ENCODE assay signal across 8 cellular contexts in the genomic region with DNA sequence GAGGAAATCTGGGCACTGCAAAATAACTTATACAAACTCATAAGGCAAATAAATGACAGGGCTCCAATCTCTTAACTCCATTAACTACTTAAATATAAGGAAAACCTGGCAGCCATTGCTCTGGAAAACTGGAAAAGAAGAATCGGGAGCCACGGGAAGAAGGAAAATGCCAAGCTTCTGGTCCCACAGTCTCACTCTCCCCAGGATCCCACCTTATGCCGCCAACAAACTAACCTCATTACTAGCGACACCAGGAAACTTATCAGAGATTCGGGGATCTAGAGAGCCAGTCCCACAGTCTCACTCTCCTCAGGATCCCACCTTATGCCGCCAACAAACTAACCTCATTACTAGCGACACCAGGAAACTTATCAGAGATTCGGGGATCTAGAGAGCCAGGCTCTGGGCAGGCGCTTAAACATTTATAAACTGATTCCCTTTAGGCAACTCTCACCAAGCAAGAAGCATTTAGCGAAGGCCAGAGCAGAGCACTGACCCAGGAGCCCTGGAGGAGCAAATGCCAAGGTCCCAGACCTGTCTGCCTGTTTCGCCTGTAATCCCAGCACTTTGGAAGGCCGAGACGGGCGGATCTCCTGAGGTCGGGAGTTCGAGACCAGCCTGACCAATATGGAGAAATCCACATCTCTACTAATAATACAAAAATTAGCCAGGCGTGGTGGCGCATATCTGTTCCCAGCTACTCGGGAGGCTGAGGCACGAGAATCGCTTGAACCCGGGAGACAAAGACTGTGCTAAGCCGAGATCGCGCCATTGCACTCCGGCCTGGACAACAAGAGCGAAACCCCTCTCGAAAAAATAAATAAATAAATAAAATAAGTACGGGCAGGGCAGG. TPM values are rescaled to one million over a fixed set of nuclear protein-coding genes. Genes with fewer than 3 reads are reported as not detected.
DNase-seq lines count a peak whose midpoint lies in the region; ATAC-seq and TF ChIP-seq lines count a peak whose summit lies in the region.

No MANE protein-coding gene starts in this region.

- intact Hi-C loops in activated naive CD4-positive, alpha-beta T cell treated with anti-CD3 and anti-CD28 coated beads for 36 hours (cut with micrococcal nuclease) = loop anchor here (1.0 to 5.0 kb wide), 4 partner anchors 78 to 188 kb away; partner anchors contain the start of genes C1orf216, KIAA0319L and NCDN
- intact Hi-C loops in right cardiac atrium (cut with DNase I) = loop anchor here in 1 of 4 donors (10.0 kb wide), 1 partner anchor 74 kb away; the partner anchor contains the start of gene C1orf216

- H3K9me3 Mint-ChIP-seq in activated naive CD4-positive, alpha-beta T cell treated with anti-CD3 and anti-CD28 coated beads for 36 hours = no peaks in the 10 kb centered on the region
- no peaks in the 10 kb centered on the region for H3K9me3 Mint-ChIP-seq in WTC11
- H3K9me3 Mint-ChIP-seq in stimulated activated effector memory CD8-positive, alpha-beta T cell treated with anti-CD3 and anti-CD28 coated beads, Interleukin-12 subunit alpha, Interleukin-12 subunit beta, amount 100 ng/mL, for 72 hours = no peaks in the 10 kb centered on the region

- POLR2A ChIA-PET in WTC11 (lab: Charles Lee) = interaction anchor here (0.5 to 0.6 kb wide), 2 partner anchors 39 to 620 kb away, joined by 3 to 4 read pairs; no protein-coding TSS in a partner anchor

- H3K4me3 Mint-ChIP-seq in activated naive CD4-positive, alpha-beta T cell treated with anti-CD3 and anti-CD28 coated beads for 36 hours = peak overlapping the region; percentile 100
- peak overlapping the region; percentile 100 for H3K4me3 Mint-ChIP-seq in WTC11
- peak overlapping the region; percentile 99 for H3K4me3 Mint-ChIP-seq in stimulated activated effector memory CD8-positive, alpha-beta T cell treated with anti-CD3 and anti-CD28 coated beads, Interleukin-12 subunit alpha, Interleukin-12 subunit beta, amount 100 ng/mL, for 72 hours

- peak overlapping the region; percentile 96 for H3K27ac ChIP-seq in right cardiac atrium (ENCODE audit: low read length)

- 19% methylated on average over 29 of the region's 29 CpGs for WGBS in right cardiac atrium

- H3K36me3 Mint-ChIP-seq in activated naive CD4-positive, alpha-beta T cell treated with anti-CD3 and anti-CD28 coated beads for 36 hours (ENCODE audit: low read depth) = peaks cover 11% of the 10 kb centered on the region
- H3K36me3 Mint-ChIP-seq in WTC11 = peaks cover 10% of the 10 kb centered on the region
- H3K36me3 Mint-ChIP-seq in stimulated activated effector memory CD8-positive, alpha-beta T cell treated with anti-CD3 and anti-CD28 coated beads, Interleukin-12 subunit alpha, Interleukin-12 subunit beta, amount 100 ng/mL, for 72 hours = peaks cover 37% of the 10 kb centered on the region

- DNase-seq in activated naive CD4-positive, alpha-beta T cell treated with anti-CD3 and anti-CD28 coated beads for 36 hours = no peak
- no peak for DNase-seq in activated naive CD4-positive, alpha-beta T cell treated with anti-CD3 and anti-CD28 coated beads, Interleukin-2, amount 50 U/mL, for 16 hours
- DNase-seq in WTC11 (ENCODE audit: low spot score) (no peak), right cardiac atrium (no peak), NCI-H1092 treated with DMSO at 0.1 percent for 48 hours (lab: John Stamatoyannopoulos, UW) (no peak), GM19240 (ENCODE audit: insufficient read length, low spot score) (no peak), NCI-H1694 treated with DMSO at 0.1 percent for 48 hours (lab: John Stamatoyannopoulos, UW) (no peak)
- peak in 1 of 2 donors; percentile 50 for DNase-seq in stimulated activated effector memory CD8-positive, alpha-beta T cell treated with anti-CD3 and anti-CD28 coated beads, Interleukin-12 subunit alpha, Interleukin-12 subunit beta, amount 100 ng/mL, for 72 hours (ENCODE audit: low spot score in 2 of 2)

- no peaks in the 10 kb centered on the region for H3K27me3 ChIP-seq in right cardiac atrium (ENCODE audit: control insufficient read depth, insufficient read depth)

- H3K27me3 Mint-ChIP-seq in activated naive CD4-positive, alpha-beta T cell treated with anti-CD3 and anti-CD28 coated beads for 36 hours (ENCODE audit: low read depth) = peaks cover 5% of the 10 kb centered on the region
- H3K27me3 Mint-ChIP-seq in WTC11 (ENCODE audit: low read depth) = peaks cover 4% of the 10 kb centered on the region

- H3K9me3 ChIP-seq in right cardiac atrium (ENCODE audit: control insufficient read depth, low read length) = no peaks in the 10 kb centered on the region

- peaks cover 3% of the 10 kb centered on the region for H3K4me1 ChIP-seq in right cardiac atrium (ENCODE audit: control insufficient read depth, insufficient read depth, low read length)

- H3K4me3 ChIP-seq in right cardiac atrium (ENCODE audit: low read length) = peak overlapping the region; percentile 91

- H3K4me1 Mint-ChIP-seq in activated naive CD4-positive, alpha-beta T cell treated with anti-CD3 and anti-CD28 coated beads for 36 hours (ENCODE audit: low read depth) = peaks cover 31% of the 10 kb centered on the region
- peaks cover 25% of the 10 kb centered on the region for H3K4me1 Mint-ChIP-seq in WTC11
- H3K4me1 Mint-ChIP-seq in stimulated activated effector memory CD8-positive, alpha-beta T cell treated with anti-CD3 and anti-CD28 coated beads, Interleukin-12 subunit alpha, Interleukin-12 subunit beta, amount 100 ng/mL, for 72 hours = peaks cover 18% of the 10 kb centered on the region

- CTCF ChIA-PET in activated naive CD4-positive, alpha-beta T cell treated with anti-CD3 and anti-CD28 coated beads for 36 hours (lab: Charles Lee) = interaction anchor here (0.7 kb wide), 1 partner anchor 10 kb away, joined by 3 read pairs; no protein-coding TSS in a partner anchor
- CTCF ChIA-PET in WTC11 (lab: Charles Lee) = no interaction called here

- peak overlapping the region; percentile 99 for H3K27ac Mint-ChIP-seq in activated naive CD4-positive, alpha-beta T cell treated with anti-CD3 and anti-CD28 coated beads for 36 hours
- H3K27ac Mint-ChIP-seq in WTC11 = peak overlapping the region; percentile 96
- peak overlapping the region; percentile 99 for H3K27ac Mint-ChIP-seq in stimulated activated effector memory CD8-positive, alpha-beta T cell treated with anti-CD3 and anti-CD28 coated beads, Interleukin-12 subunit alpha, Interleukin-12 subunit beta, amount 100 ng/mL, for 72 hours

- ATAC-seq in WTC11 (no peak), right cardiac atrium (no peak)
- ATAC-seq in stimulated activated effector memory CD8-positive, alpha-beta T cell treated with anti-CD3 and anti-CD28 coated beads, Interleukin-12 subunit alpha, Interleukin-12 subunit beta, amount 100 ng/mL, for 72 hours = no peak

- no peak for TF ChIP-seq CTCF in WTC11 (IDR thresholded peaks at IDR 0.05)

TF ChIP-seq in WTC11, 78 proteins besides CTCF, POLR2A, EP300 and RAD21:
- TF ChIP-seq AR (CRISPR knock-in tag; IDR thresholded peaks at IDR 0.05) (no peak), JUN (CRISPR knock-in tag; IDR thresholded peaks at IDR 0.05) (0 out of 2 replicates have a peak, but pooled peaks have one; percentile 0), ZNF232 (CRISPR knock-in tag; IDR thresholded peaks at IDR 0.05) (0 out of 2 replicates have a peak, but pooled peaks have one; percentile 16)

RNA-seq across cellular contexts. Expression of gene PSMB2, which starts 0.7 kb away (rescaled TPM):
- total RNA-seq in activated naive CD4-positive, alpha-beta T cell treated with anti-CD3 and anti-CD28 coated beads for 36 hours = 10 to 100 TPM; 91.9 to 96.4 TPM
- 76.7 to 81.7 TPM (median 80.6 TPM) in 3 replicates for total RNA-seq in WTC11 (2021)
- total RNA-seq in right cardiac atrium = 10 to 100 TPM; 32.0 to 37.3 (median 35.7) TPM
- polyA plus RNA-seq in right cardiac atrium = 36.8 TPM
